In the genomic region with DNA sequence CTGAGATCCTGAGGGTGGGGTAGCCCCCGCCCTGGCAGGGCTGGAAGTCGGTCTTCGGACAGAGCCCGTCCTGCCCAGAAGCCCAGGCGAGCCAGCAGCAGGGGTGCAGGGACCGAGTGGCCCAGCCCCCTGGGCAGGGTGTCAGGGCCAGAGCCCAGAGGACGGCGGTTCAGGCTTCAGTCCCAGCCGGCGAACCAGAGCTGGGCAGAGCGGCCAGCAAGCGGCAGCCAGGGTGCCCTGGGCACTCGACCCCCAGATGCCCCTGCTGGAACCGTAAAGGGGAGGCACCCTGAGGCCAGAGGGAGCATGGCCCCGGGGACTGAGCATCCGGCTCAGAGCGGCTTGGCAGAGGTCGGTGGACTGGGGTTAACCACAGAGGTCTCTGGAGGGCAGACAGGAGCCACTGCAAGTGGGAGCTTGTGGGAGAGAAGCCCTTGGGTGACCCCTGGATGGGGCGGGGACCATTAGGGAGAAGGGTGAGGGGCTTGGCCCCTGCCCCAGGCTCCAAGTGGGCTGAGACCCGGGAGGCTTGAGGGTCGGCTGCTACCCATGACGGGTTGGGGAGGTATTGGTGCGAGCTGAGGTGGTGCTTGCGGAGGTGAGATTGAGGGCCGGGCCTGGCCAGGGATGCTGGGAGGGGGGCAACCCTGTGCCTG, we compare ENCODE assay signal across 14 cellular contexts. TPM values are rescaled to one million over a fixed set of nuclear protein-coding genes. Genes with fewer than 3 reads are reported as not detected.
DNase-seq lines count a peak whose midpoint lies in the region; ATAC-seq and TF ChIP-seq lines count a peak whose summit lies in the region.
"Had no signal": no experiment of that assay in that cellular context is flagged by ENCODE, and none has a peak within 500 bp of the region (broad histone marks: within the 10 kb centered on the region; RNA-seq: fewer than 3 reads in every experiment).

No MANE protein-coding gene starts in this region.

- H3K27me3 ChIP-seq in muscle layer of duodenum (ENCODE audit: low read depth, low read length) (no peaks in the 10 kb centered on the region), stomach smooth muscle (ENCODE audit: control insufficient read depth in 1 of 2, insufficient read depth in 2 of 2, low read length in 2 of 2) (peaks cover 13 to 14% of the 10 kb centered on the region in 2 donors)

- TF ChIP-seq CTCF in coronary artery (IDR thresholded peaks at IDR 0.05), result no peak
- no peak for TF ChIP-seq CTCF in progenitor cell of endocrine pancreas (IDR thresholded peaks at IDR 0.05; ENCODE audit: unreplicated experiment)

- H3K4me3 ChIP-seq in coronary artery (peak overlapping the region; percentile 55), muscle layer of duodenum (ENCODE audit: low read depth in 1 of 2, low read length in 2 of 2) (peak overlapping the region; percentile 15 to 47), stomach smooth muscle (ENCODE audit: low read length in 2 of 2) (peak overlapping the region in 1 of 2 donors; percentile 67)
- H3K4me3 ChIP-seq: prostate gland had no signal

- peak; percentile 9 for DNase-seq in MV-4-11 (lab: John Stamatoyannopoulos, UW)
- no peak for DNase-seq in coronary artery (ENCODE audit: low spot score)
- no peak for DNase-seq in progenitor cell of endocrine pancreas (ENCODE audit: low spot score, unreplicated experiment)
- DNase-seq in T1000 (lab: John Stamatoyannopoulos, UW), result no peak
- DNase-seq: activated effector memory CD4-positive, alpha-beta T cell treated with Interleukin-2 at 50 U/mL for 16 hours; foreskin keratinocyte; H9; NCI-H2171 treated with DMSO at 0.1 percent for 48 hours had no signal

- H3K9me3 Mint-ChIP-seq in progenitor cell of endocrine pancreas (ENCODE audit: low read depth), result no peaks in the 10 kb centered on the region
- H3K9me3 Mint-ChIP-seq: H9 had no signal

- H3K27ac Mint-ChIP-seq in progenitor cell of endocrine pancreas, result no peak overlapping the region

- H3K27me3 Mint-ChIP-seq in progenitor cell of endocrine pancreas, result peaks cover 24% of the 10 kb centered on the region

- no peaks in the 10 kb centered on the region for H3K9me3 ChIP-seq in muscle layer of duodenum (ENCODE audit: control insufficient read depth in 1 of 2, low read length in 2 of 2)
- H3K9me3 ChIP-seq in stomach smooth muscle (ENCODE audit: control insufficient read depth in 2 of 2, low read length in 2 of 2), result no peaks in the 10 kb centered on the region
- H3K9me3 ChIP-seq: prostate gland had no signal

- H3K27ac ChIP-seq in coronary artery, result peak overlapping the region; percentile 27 to 91
- no peak overlapping the region for H3K27ac ChIP-seq in muscle layer of duodenum (ENCODE audit: low read length)
- peak overlapping the region; percentile 46 for H3K27ac ChIP-seq in stomach smooth muscle (ENCODE audit: low read length)
- H3K27ac ChIP-seq: foreskin keratinocyte, prostate gland had no signal

- no peak for ATAC-seq in GM19395 (IDR thresholded peaks at IDR 0.05; ENCODE audit: unreplicated experiment)
- ATAC-seq: foreskin keratinocyte had no signal

- peaks cover 0 to 32% of the 10 kb centered on the region in 2 donors for H3K4me1 ChIP-seq in muscle layer of duodenum (ENCODE audit: control insufficient read depth in 1 of 2, insufficient read depth in 2 of 2, low read length in 2 of 2)
- H3K4me1 ChIP-seq in stomach smooth muscle (ENCODE audit: control insufficient read depth, insufficient read depth, low read length), result peaks cover 44% of the 10 kb centered on the region
- H3K4me1 ChIP-seq: foreskin keratinocyte, prostate gland had no signal

- no peaks in the 10 kb centered on the region for H3K4me1 Mint-ChIP-seq in progenitor cell of endocrine pancreas (ENCODE audit: low read depth)

- H3K36me3 Mint-ChIP-seq in progenitor cell of endocrine pancreas (ENCODE audit: insufficient read depth), result no peaks in the 10 kb centered on the region

- no peak overlapping the region for H3K9ac ChIP-seq in stomach smooth muscle (ENCODE audit: low read length in 2 of 2)

- H3K4me3 Mint-ChIP-seq in progenitor cell of endocrine pancreas (ENCODE audit: low read depth), result no peak overlapping the region
- H3K4me3 Mint-ChIP-seq: H9 had no signal

- H3K36me3 ChIP-seq in muscle layer of duodenum (ENCODE audit: control insufficient read depth in 1 of 2, insufficient read depth in 2 of 2, low read length in 2 of 2), result no peaks in the 10 kb centered on the region
- H3K36me3 ChIP-seq in stomach smooth muscle (ENCODE audit: control insufficient read depth in 2 of 2, insufficient read depth in 2 of 2, low read length in 2 of 2), result no peaks in the 10 kb centered on the region
- H3K36me3 ChIP-seq: prostate gland had no signal

RNA-seq across cellular contexts. Expression of gene LSP1, which starts 15.9 kb away (rescaled TPM):
- total RNA-seq in progenitor cell of endocrine pancreas, result not detected in 2 replicates
- total RNA-seq: H9, kidney epithelial cell had no signal

RNA-seq across cellular contexts. Expression of gene PRR33, which starts 22.9 kb away (rescaled TPM):
- total RNA-seq in progenitor cell of endocrine pancreas, result not detected in 2 replicates
- total RNA-seq: chondrocyte, foreskin keratinocyte, H9, kidney epithelial cell had no signal

RNA-seq across cellular contexts. Expression of gene TNNI2, which starts 30.0 kb away (rescaled TPM):
- total RNA-seq in progenitor cell of endocrine pancreas, result 0.55 and 0.69 TPM in 2 replicates
- total RNA-seq: H9, kidney epithelial cell had no signal

RNA-seq across cellular contexts. Expression of gene SYT8, which starts 34.0 kb away (rescaled TPM):
- total RNA-seq in progenitor cell of endocrine pancreas, result 0.69 and 1.5 TPM in 2 replicates
- total RNA-seq: H9 had no signal

RNA-seq across cellular contexts. Expression of gene TNNT3, which starts 50.7 kb away (rescaled TPM):
- 0.38 TPM in 1 of 2 replicates, not detected in the other for total RNA-seq in progenitor cell of endocrine pancreas
- total RNA-seq: foreskin keratinocyte, H9, kidney epithelial cell had no signal
